8 cellular contexts compared by ENCODE assay signal in the genomic region with DNA sequence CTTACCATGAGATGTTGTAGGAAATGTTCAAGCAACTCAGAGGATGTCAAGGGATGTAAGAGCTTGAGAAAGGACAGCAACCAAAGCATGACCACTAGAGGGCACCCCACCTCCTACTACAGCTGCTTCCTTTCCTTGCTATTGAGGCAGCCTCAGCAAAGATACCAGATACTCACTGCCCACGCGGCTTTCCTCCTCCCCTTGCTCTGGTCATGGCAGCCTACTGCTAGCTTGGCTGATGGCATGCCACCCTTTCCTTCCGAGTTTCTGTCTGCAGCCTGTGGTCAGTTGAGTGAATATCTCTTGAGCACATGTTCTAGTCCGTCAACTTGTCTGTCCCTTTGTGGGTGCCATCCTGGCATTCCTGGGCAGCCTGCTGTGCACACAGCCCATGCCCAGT.
DNase-seq lines count a peak whose midpoint lies in the region; ATAC-seq and TF ChIP-seq lines count a peak whose summit lies in the region.

No MANE protein-coding gene starts in this region.

- H3K9me3 ChIP-seq in HEK293 (ENCODE audit: control insufficient read depth, insufficient read depth, low read depth, low read length): no peaks in the 10 kb centered on the region

- no peak overlapping the region for H3K4me3 ChIP-seq in HEK293 (ENCODE audit: low read depth, low read length)

- no peaks in the 10 kb centered on the region for H3K4me1 ChIP-seq in HEK293 (ENCODE audit: control insufficient read depth, insufficient read depth, low read length)

- ATAC-seq in HG02571 (IDR thresholded peaks at IDR 0.05; ENCODE audit: unreplicated experiment): no peak

- 0 out of 2 replicates have a peak, but pooled peaks have one; percentile 20 for TF ChIP-seq CTCF in HEK293 (tag by site-specific recombination; IDR thresholded peaks at IDR 0.05)
- TF ChIP-seq CTCF in VCaP (conservative IDR thresholded peaks at IDR 0.05): peak; percentile 95

- CTCF ChIA-PET in HEK293 (lab: Yijun Ruan, JAX): interaction anchor here (0.6 to 6.2 kb wide), 16 partner anchors 8 to 644 kb away, joined by 3 to 80 read pairs (median 3); no protein-coding TSS in a partner anchor

- peaks cover 0 to 73% of the 10 kb centered on the region in 2 experiments; a peak in 1 of 3 replicates for H3K36me3 ChIP-seq in HEK293 (ENCODE audit: control insufficient read depth in 2 of 2, insufficient read depth in 1 of 2, low read length in 2 of 2)

- H3K27ac ChIP-seq in HEK293 (ENCODE audit: extremely low read depth, low read depth, low read length) (no peak overlapping the region), VCaP (peak overlapping the region; percentile 93)

- peak; percentile 91 for DNase-seq in CD1c-positive myeloid dendritic cell (ENCODE audit: extremely low spot score)
- DNase-seq in NCI-H2196 (lab: John Stamatoyannopoulos, UW; ENCODE audit: unreplicated experiment): peak; percentile 61
- peak; percentile 61 for DNase-seq in brain pericyte (ENCODE audit: low read depth, low spot score)
- DNase-seq in iPS-NIHi7 (ENCODE audit: extremely low spot score): peak; percentile 89
- DNase-seq in stimulated activated CD4-positive, alpha-beta T cell treated with anti-CD3 and anti-CD28 coated beads, Interleukin-12 subunit alpha, Interleukin-12 subunit beta, amount 100 ng/mL, for 4 hours: peak; percentile 80

- POLR2A ChIA-PET in HEK293 (lab: Yijun Ruan, JAX): no interaction called here

TF ChIP-seq in HEK293, 187 proteins besides CTCF, POLR2A, EP300 and RAD21:
- TF ChIP-seq EGR2 (tag by site-specific recombination; IDR thresholded peaks at IDR 0.05; ENCODE audit: low read depth): peak; percentile 41
- TF ChIP-seq ZFHX2 (tag by site-specific recombination; conservative IDR thresholded peaks at IDR 0.05): peak; percentile 59
- TF ChIP-seq, protein P1, sequence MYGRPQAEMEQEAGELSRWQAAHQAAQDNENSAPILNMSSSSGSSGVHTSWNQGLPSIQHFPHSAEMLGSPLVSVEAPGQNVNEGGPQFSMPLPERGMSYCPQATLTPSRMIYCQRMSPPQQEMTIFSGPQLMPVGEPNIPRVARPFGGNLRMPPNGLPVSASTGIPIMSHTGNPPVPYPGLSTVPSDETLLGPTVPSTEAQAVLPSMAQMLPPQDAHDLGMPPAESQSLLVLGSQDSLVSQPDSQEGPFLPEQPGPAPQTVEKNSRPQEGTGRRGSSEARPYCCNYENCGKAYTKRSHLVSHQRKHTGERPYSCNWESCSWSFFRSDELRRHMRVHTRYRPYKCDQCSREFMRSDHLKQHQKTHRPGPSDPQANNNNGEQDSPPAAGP (tag by site-specific recombination; IDR thresholded peaks at IDR 0.05): no peak
- TF ChIP-seq ZBTB17 (tag by site-specific recombination; IDR thresholded peaks at IDR 0.05): 0 out of 2 replicates have a peak, but pooled peaks have one; percentile 21
- peak; percentile 62 for TF ChIP-seq ZNF654 (tag by site-specific recombination; IDR thresholded peaks at IDR 0.05; ENCODE audit: low read depth)
